In the genomic region with DNA sequence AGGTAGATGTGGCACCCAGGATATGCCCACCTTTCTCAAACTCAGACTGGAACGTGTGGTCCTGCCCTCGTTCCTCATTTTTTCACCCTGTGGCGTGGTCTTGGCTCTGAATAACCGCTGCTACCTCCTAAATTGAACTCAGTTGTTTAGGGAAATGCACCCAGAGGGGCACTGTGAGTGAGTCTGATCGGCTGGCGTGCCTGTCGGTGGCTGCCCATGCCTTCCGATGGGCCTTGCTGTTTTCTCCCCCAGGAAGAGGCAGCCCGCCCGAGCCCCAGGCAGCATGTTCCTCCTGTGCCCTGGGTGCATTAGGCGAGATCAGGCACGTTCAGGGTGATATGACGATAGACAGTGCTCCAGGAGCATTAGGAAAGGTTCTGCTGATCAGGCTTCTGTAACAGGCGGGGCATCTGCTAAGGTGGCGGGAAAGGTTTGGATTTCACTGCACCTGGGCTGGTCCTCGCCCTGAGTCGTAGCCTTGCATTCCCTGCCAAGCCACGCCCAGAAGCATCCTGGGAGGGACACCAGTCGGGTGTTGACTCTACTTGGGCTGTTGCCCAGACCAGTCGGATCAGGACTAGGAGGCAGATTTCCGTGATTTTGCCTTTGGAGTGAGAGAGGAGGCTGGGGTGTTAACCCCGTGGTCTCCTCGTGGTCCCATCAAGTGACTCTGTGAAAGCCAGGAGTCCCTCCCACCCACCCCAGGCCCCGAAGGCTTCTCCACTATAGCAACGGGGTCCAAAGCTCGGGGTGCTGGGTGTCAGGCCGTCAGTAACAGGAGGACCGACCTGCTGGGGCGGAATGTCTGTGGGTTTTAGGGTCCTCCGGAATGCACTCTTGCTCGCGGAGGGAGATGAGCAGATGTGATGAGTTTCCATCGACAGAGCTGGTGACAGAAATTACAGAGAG, we compare ENCODE assay signal across 8 cellular contexts.
DNase-seq lines count a peak whose midpoint lies in the region; ATAC-seq, FAIRE-seq and TF ChIP-seq lines count a peak whose summit lies in the region.

No MANE protein-coding gene starts in this region.

- DNase-seq in DMS153 treated with DMSO at 0.1 percent for 48 hours (lab: John Stamatoyannopoulos, UW; ENCODE audit: unreplicated experiment), result peak; percentile 95
- DNase-seq in NCI-H2196 treated with DMSO at 0.1 percent for 48 hours (lab: John Stamatoyannopoulos, UW; ENCODE audit: unreplicated experiment), result peak; percentile 98
- no peak for DNase-seq in H1 (ENCODE audit: low read depth in 1 of 2, low spot score in 2 of 2)
- DNase-seq in neural crest cell (ENCODE audit: low read depth, low spot score), result no peak
- DNase-seq in HAP-1 (ENCODE audit: low spot score in 2 of 2), result no peak
- DNase-seq in tibial artery, result no peak
- no peak for DNase-seq in NOMO-1 (lab: John Stamatoyannopoulos, UW; ENCODE audit: unreplicated experiment in 2 of 2)

- H3K9me3 Mint-ChIP-seq in neural crest cell, result no peaks in the 10 kb centered on the region

- peaks cover 2% of the 10 kb centered on the region for H3K27me3 Mint-ChIP-seq in neural crest cell (ENCODE audit: low read depth)

- H3K27ac Mint-ChIP-seq in neural crest cell (ENCODE audit: unreplicated experiment), result no peak overlapping the region

- H3K4me1 ChIP-seq in H1 (replicated peaks in 1 of 4; ENCODE audit: control insufficient read depth in 3 of 4, insufficient read depth in 4 of 4, low read length in 3 of 4), result peaks cover 0 to 8% (median 7%) of the 10 kb centered on the region in 4 experiments; a peak in 4 of 7 replicates
- no peaks in the 10 kb centered on the region for H3K4me1 ChIP-seq in HAP-1
- peaks cover 0 to 54% (median 24%) of the 10 kb centered on the region in 4 donors for H3K4me1 ChIP-seq in tibial artery

- H3K14ac ChIP-seq in H1 (ENCODE audit: insufficient read length), result no peak overlapping the region

- no peak overlapping the region for H2AFZ ChIP-seq in H1 (ENCODE audit: low read length)

- in situ Hi-C loops in HAP-1 (cut with MboI; ENCODE audit: low sequenced_read_pairs), result no loop called here

- H2BK120ac ChIP-seq in H1 (replicated peaks; ENCODE audit: low read depth, low read length), result no peak overlapping the region

- peak overlapping the region; percentile 66; the same call in 1 of the 2 replicates for H2AK5ac ChIP-seq in H1 (ENCODE audit: low read depth, low read length)

- H3K56ac ChIP-seq in H1 (replicated peaks; ENCODE audit: insufficient read length, low read depth, low read length), result no peak overlapping the region

- H3K18ac ChIP-seq in H1 (ENCODE audit: extremely low read depth, low read length), result 0 out of 2 replicates have a peak overlapping the region, but pooled peaks have one; percentile 40

- no peak for TF ChIP-seq POLR2A in H1 (IDR thresholded peaks at IDR 0.05; ENCODE audit: control extremely low read depth in 1 of 2, low read depth in 2 of 2, low read length in 2 of 2)

- H3K36me3 Mint-ChIP-seq in neural crest cell (ENCODE audit: low read depth), result peaks cover 4% of the 10 kb centered on the region

- 0 out of 2 replicates have a peak overlapping the region, but pooled peaks have one; percentile 61 for H2BK20ac ChIP-seq in H1 (ENCODE audit: low read length)

- no peaks in the 10 kb centered on the region; a peak in 1 of 8 replicates for H3K36me3 ChIP-seq in H1 (ENCODE audit: control insufficient read depth in 2 of 4, insufficient read depth in 4 of 4, low read length in 3 of 4)
- H3K36me3 ChIP-seq in HAP-1 (replicated peaks), result no peaks in the 10 kb centered on the region
- no peaks in the 10 kb centered on the region for H3K36me3 ChIP-seq in tibial artery

- H3K4me1 Mint-ChIP-seq in neural crest cell, result peaks cover 38% of the 10 kb centered on the region

- H3K4ac ChIP-seq in H1 (replicated peaks; ENCODE audit: insufficient read length, low read depth, low read length), result no peak overlapping the region

- no peak for ATAC-seq in HG03196 (IDR thresholded peaks at IDR 0.05; ENCODE audit: unreplicated experiment)

- H4K5ac ChIP-seq in H1 (ENCODE audit: insufficient read length, low read depth, low read length), result no peak overlapping the region

- H4K20me1 ChIP-seq in H1 (replicated peaks in 1 of 2; ENCODE audit: control insufficient read depth in 1 of 2, insufficient read depth in 2 of 2, low read length in 2 of 2), result peaks cover 7 to 29% of the 10 kb centered on the region in 2 experiments

- H3K4me3 ChIP-seq in H1 (ENCODE audit: extremely low read depth in 1 of 4, insufficient read depth in 2 of 4, low read depth in 3 of 4, low read length in 4 of 4) (no peak overlapping the region), HAP-1 (no peak overlapping the region), tibial artery (no peak overlapping the region)

- H4K91ac ChIP-seq in H1 (replicated peaks; ENCODE audit: insufficient read length, low read length), result no peak overlapping the region

- H3K9ac ChIP-seq in H1 (replicated peaks in 1 of 4; ENCODE audit: extremely low read depth in 1 of 4, low read depth in 3 of 4, low read length in 3 of 4), result peak overlapping the region in 2 of 4 experiments; percentile 7 to 17; a peak in 2 of 7 replicates

- H3K4me3 Mint-ChIP-seq in neural crest cell, result peak overlapping the region; percentile 55

- no peak overlapping the region for H3K4me2 ChIP-seq in H1 (ENCODE audit: insufficient read depth in 1 of 2, low read depth in 2 of 2, low read length in 2 of 2)

- POLR2A ChIA-PET in H1 (lab: Charles Lee; ENCODE audit: partially characterized antibody), result no interaction called here

- 89% methylated on average over 31 of the region's 33 CpGs; no CpG with 5 or more reads in 1 of the 2 experiments for WGBS in H1 (ENCODE audit: extremely low coverage in 1 of 2, insufficient coverage in 1 of 2, insufficient read length in 1 of 2, insufficient replicate concordance in 2 of 2, low coverage in 1 of 2, low lambda C conversion rate in 2 of 2, missing lambda C conversion rate in 1 of 2), 2 experiments

- no peak overlapping the region for H3K23ac ChIP-seq in H1 (ENCODE audit: insufficient read length)

- H2BK5ac ChIP-seq in H1 (ENCODE audit: low read depth, low read length), result peak overlapping the region; percentile 36; the same call in 1 of the 2 replicates

- TF ChIP-seq EP300 in H1 (IDR thresholded peaks at IDR 0.05; ENCODE audit: borderline replicate concordance in 1 of 2, low read depth in 2 of 2, low read length in 2 of 2), result no peak

- H2BK15ac ChIP-seq in H1 (ENCODE audit: low read length), result no peak overlapping the region

- H4K8ac ChIP-seq in H1 (ENCODE audit: extremely low read depth, insufficient read depth, low read length), result no peak overlapping the region

- H3K27ac ChIP-seq in H1 (ENCODE audit: low read depth, low read length), result no peak overlapping the region
- no peak overlapping the region for H3K27ac ChIP-seq in tibial artery

- TF ChIP-seq RAD21 in H1 (IDR thresholded peaks at IDR 0.05 in 1 of 2, conservative IDR thresholded peaks at IDR 0.05 in 1 of 2; ENCODE audit: low read depth in 2 of 2, low read length in 2 of 2), result no peak

- CTCF ChIA-PET in H1 (lab: Charles Lee; ENCODE audit: partially characterized antibody), result interaction anchor here (0.6 to 3.5 kb wide), 4 partner anchors 21 to 90 kb away, joined by 4 to 14 read pairs (median 8); no protein-coding TSS in a partner anchor

- TF ChIP-seq CTCF in H1 (IDR thresholded peaks at IDR 0.05; ENCODE audit: control extremely low read depth in 1 of 3, insufficient read depth in 1 of 3, low read depth in 1 of 3, low read length in 3 of 3) (no peak), neural crest cell (conservative IDR thresholded peaks at IDR 0.05) (no peak), tibial artery (IDR thresholded peaks at IDR 0.05) (no peak)

- intact Hi-C loops in tibial artery (cut with DNase I; ENCODE audit: low total_unique reads), result no loop called here

- no peaks in the 10 kb centered on the region for H3K9me3 ChIP-seq in H1 (ENCODE audit: insufficient read depth in 2 of 2, low read depth in 1 of 2, low read length in 1 of 2)
- no peaks in the 10 kb centered on the region for H3K9me3 ChIP-seq in HAP-1
- H3K9me3 ChIP-seq in tibial artery, result no peaks in the 10 kb centered on the region

- peaks cover 8 to 87% of the 10 kb centered on the region in 2 experiments; a peak in 3 of 4 replicates for H3K79me2 ChIP-seq in H1 (ENCODE audit: control insufficient read depth in 1 of 2, insufficient read depth in 2 of 2, low read length in 2 of 2)

- H3K79me1 ChIP-seq in H1 (ENCODE audit: low read depth, low read length), result peaks cover 32% of the 10 kb centered on the region

- H3K27me3 ChIP-seq in H1 (replicated peaks in 1 of 4; ENCODE audit: control insufficient read depth in 3 of 4, extremely low read depth in 1 of 4, insufficient read depth in 3 of 4, low read length in 3 of 4), result no peaks in the 10 kb centered on the region
- no peaks in the 10 kb centered on the region for H3K27me3 ChIP-seq in HAP-1 (ENCODE audit: low read depth)
- no peaks in the 10 kb centered on the region for H3K27me3 ChIP-seq in tibial artery

- FAIRE-seq in H1 (lab: Jason Lieb, UNC), result no peak

- H3K23me2 ChIP-seq in H1 (ENCODE audit: low read depth, low read length), result no peaks in the 10 kb centered on the region

- 0 out of 2 replicates have a peak overlapping the region, but pooled peaks have one; percentile 2 for H2BK12ac ChIP-seq in H1 (ENCODE audit: low read depth, low read length)

TF ChIP-seq in H1, 55 proteins besides CTCF, POLR2A, EP300 and RAD21 (continues in another document):
- TF ChIP-seq, protein P1, sequence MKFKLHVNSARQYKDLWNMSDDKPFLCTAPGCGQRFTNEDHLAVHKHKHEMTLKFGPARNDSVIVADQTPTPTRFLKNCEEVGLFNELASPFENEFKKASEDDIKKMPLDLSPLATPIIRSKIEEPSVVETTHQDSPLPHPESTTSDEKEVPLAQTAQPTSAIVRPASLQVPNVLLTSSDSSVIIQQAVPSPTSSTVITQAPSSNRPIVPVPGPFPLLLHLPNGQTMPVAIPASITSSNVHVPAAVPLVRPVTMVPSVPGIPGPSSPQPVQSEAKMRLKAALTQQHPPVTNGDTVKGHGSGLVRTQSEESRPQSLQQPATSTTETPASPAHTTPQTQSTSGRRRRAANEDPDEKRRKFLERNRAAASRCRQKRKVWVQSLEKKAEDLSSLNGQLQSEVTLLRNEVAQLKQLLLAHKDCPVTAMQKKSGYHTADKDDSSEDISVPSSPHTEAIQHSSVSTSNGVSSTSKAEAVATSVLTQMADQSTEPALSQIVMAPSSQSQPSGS (IDR thresholded peaks at IDR 0.05; ENCODE audit: low read length), result no peak
- no peak for TF ChIP-seq CTBP2 (IDR thresholded peaks at IDR 0.05; ENCODE audit: borderline replicate concordance, insufficient read depth, insufficient read length, low read length)
- TF ChIP-seq CREB1 (IDR thresholded peaks at IDR 0.05), result no peak
- no peak for TF ChIP-seq POLR2AphosphoS5 (IDR thresholded peaks at IDR 0.05; ENCODE audit: low read depth, low read length)
- TF ChIP-seq, protein P2, sequence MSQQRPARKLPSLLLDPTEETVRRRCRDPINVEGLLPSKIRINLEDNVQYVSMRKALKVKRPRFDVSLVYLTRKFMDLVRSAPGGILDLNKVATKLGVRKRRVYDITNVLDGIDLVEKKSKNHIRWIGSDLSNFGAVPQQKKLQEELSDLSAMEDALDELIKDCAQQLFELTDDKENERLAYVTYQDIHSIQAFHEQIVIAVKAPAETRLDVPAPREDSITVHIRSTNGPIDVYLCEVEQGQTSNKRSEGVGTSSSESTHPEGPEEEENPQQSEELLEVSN (IDR thresholded peaks at IDR 0.05), result peak; percentile 57
- TF ChIP-seq KDM1A (IDR thresholded peaks at IDR 0.05; ENCODE audit: borderline replicate concordance, low read length), result no peak
- TF ChIP-seq TBP (IDR thresholded peaks at IDR 0.05; ENCODE audit: low read depth, low read length), result no peak

Comparison
In these comparisons a context has a peak if more than half of its experiments do, and no peak if none do; other contexts are left out.
1. DNase-seq: peak in DMS153 treated with DMSO at 0.1 percent for 48 hours (single experiment) and NCI-H2196 treated with DMSO at 0.1 percent for 48 hours (single experiment); none in H1 (0 of 2), neural crest cell (single experiment), HAP-1 (0 of 2), tibial artery (0 of 2) and NOMO-1 (0 of 2).